ENCODE assay signal across 9 cellular contexts in genomic region chr4:105196523-105197145, GRCh38. TPM values are rescaled to one million over a fixed set of nuclear protein-coding genes. Genes with fewer than 3 reads are reported as not detected.
A peak's percentile ranks its signal among the peaks of the same experiment; 100 is the strongest.
DNase-seq lines count a peak whose midpoint lies in the region; ATAC-seq, FAIRE-seq and TF ChIP-seq lines count a peak whose summit lies in the region.
"Had no signal": no experiment of that assay in that cellular context is flagged by ENCODE, and none has a peak within 500 bp of the region (broad histone marks: within the 10 kb centered on the region; RNA-seq: fewer than 3 reads in every experiment).

No MANE protein-coding gene starts in this region.

- H3K27me3 Mint-ChIP-seq in naive thymus-derived CD4-positive, alpha-beta T cell: no peaks in the 10 kb centered on the region

- H3K9me3 ChIP-seq in naive thymus-derived CD4-positive, alpha-beta T cell (ENCODE audit: control insufficient read depth in 2 of 3, low read length in 3 of 3): no peaks in the 10 kb centered on the region

- FAIRE-seq in GM12891 (lab: Jason Lieb, UNC) (peak; percentile 69), bronchial epithelial cell (lab: Jason Lieb, UNC) (no peak), frontal cortex (lab: Jason Lieb, UNC) (no peak)

- peak; percentile 86 for ATAC-seq in naive thymus-derived CD4-positive, alpha-beta T cell
- no peak for ATAC-seq in HG02571 (IDR thresholded peaks at IDR 0.05; ENCODE audit: unreplicated experiment)

- no peak overlapping the region for H3K4me3 Mint-ChIP-seq in naive thymus-derived CD4-positive, alpha-beta T cell

- intact Hi-C loops in naive thymus-derived CD4-positive, alpha-beta T cell (cut with micrococcal nuclease): no loop called here

- H3K27me3 ChIP-seq in bronchial epithelial cell (ENCODE audit: control insufficient read depth, insufficient read depth, low read length): no peaks in the 10 kb centered on the region
- H3K27me3 ChIP-seq in naive thymus-derived CD4-positive, alpha-beta T cell (ENCODE audit: control insufficient read depth in 2 of 2, insufficient read depth in 2 of 2, low read length in 2 of 2): no peaks in the 10 kb centered on the region

- H3K9me3 Mint-ChIP-seq in naive thymus-derived CD4-positive, alpha-beta T cell: no peaks in the 10 kb centered on the region

- H3K27ac Mint-ChIP-seq in naive thymus-derived CD4-positive, alpha-beta T cell: no peak overlapping the region

- H3K4me1 Mint-ChIP-seq in naive thymus-derived CD4-positive, alpha-beta T cell: peaks cover 23 to 46% (median 31%) of the 10 kb centered on the region in 7 donors

- peaks cover 0 to 48% (median 42%) of the 10 kb centered on the region in 5 donors for H3K36me3 Mint-ChIP-seq in naive thymus-derived CD4-positive, alpha-beta T cell

- no peak for TF ChIP-seq CTCF in bronchial epithelial cell (IDR thresholded peaks at IDR 0.05; ENCODE audit: insufficient read depth, low read length, severe bottlenecking)

- H3K4me1 ChIP-seq in naive thymus-derived CD4-positive, alpha-beta T cell (ENCODE audit: control insufficient read depth in 2 of 2, insufficient read depth in 2 of 2, low read length in 2 of 2): no peaks in the 10 kb centered on the region

- DNase-seq in GM12891 (ENCODE audit: insufficient read length, low spot score): no peak
- DNase-seq in HT-29 (ENCODE audit: low spot score): peak; percentile 13
- peak; percentile 34 for DNase-seq in bronchial epithelial cell (ENCODE audit: low read depth)
- no peak for DNase-seq in naive thymus-derived CD4-positive, alpha-beta T cell
- DNase-seq in activated CD4-positive, alpha-beta T cell treated with anti-CD3 and anti-CD28 coated beads for 4 hours: no peak
- DNase-seq in stimulated activated CD8-positive, alpha-beta memory T cell treated with anti-CD3 and anti-CD28 coated beads, Interleukin-4, amount 100 ng/mL, for 48 hours: no peak
- DNase-seq in frontal cortex (ENCODE audit: low spot score in 2 of 2): no peak

- POLR2A ChIA-PET in naive thymus-derived CD4-positive, alpha-beta T cell (lab: Charles Lee): no interaction called here

- no peak overlapping the region for H3K27ac ChIP-seq in naive thymus-derived CD4-positive, alpha-beta T cell (ENCODE audit: low read depth, low read length)
- H3K27ac ChIP-seq: SK-N-MC had no signal

- H3K4me3 ChIP-seq in bronchial epithelial cell (ENCODE audit: low read depth, low read length): no peak overlapping the region
- H3K4me3 ChIP-seq in naive thymus-derived CD4-positive, alpha-beta T cell (ENCODE audit: low read length): no peak overlapping the region
- H3K4me3 ChIP-seq: SK-N-MC had no signal

- CTCF ChIA-PET in naive thymus-derived CD4-positive, alpha-beta T cell (lab: Charles Lee): no interaction called here

- H3K36me3 ChIP-seq in bronchial epithelial cell (ENCODE audit: control insufficient read depth, insufficient read depth, low read length): no peaks in the 10 kb centered on the region
- H3K36me3 ChIP-seq in naive thymus-derived CD4-positive, alpha-beta T cell (ENCODE audit: control insufficient read depth in 2 of 3, insufficient read depth in 3 of 3, low read length in 3 of 3): no peaks in the 10 kb centered on the region

- TF ChIP-seq POLR2A in GM12891 (IDR thresholded peaks at IDR 0.05; ENCODE audit: low read depth, low read length): no peak

TF ChIP-seq in GM12891, 5 proteins besides CTCF, POLR2A, EP300 and RAD21:
- TF ChIP-seq SPI1 (IDR thresholded peaks at IDR 0.05; ENCODE audit: low read depth, low read length) (peak; percentile 56), POU2F2 (IDR thresholded peaks at IDR 0.05; ENCODE audit: low read depth, low read length) (no peak)

RNA-seq across cellular contexts. Expression of gene TET2, which starts 50.0 kb away (rescaled TPM):
- 7.3 TPM for polyA plus RNA-seq in GM12891 (2012; ENCODE audit: low read depth, missing spikeins)
- total RNA-seq in HT-29 (2014; rRNA removed; shearing (Covaris generic)): 3.9 and 5.2 TPM in 2 replicates
- total RNA-seq in bronchial epithelial cell: 10.3 and 13.1 TPM in 2 replicates
- total RNA-seq in naive thymus-derived CD4-positive, alpha-beta T cell: 10 to 100 TPM; 15.2 to 78.4 (median 32.2) TPM
- 10 to 100 TPM; 12.8 to 17.5 TPM for polyA plus RNA-seq in naive thymus-derived CD4-positive, alpha-beta T cell
- total RNA-seq in frontal cortex: 29.8 TPM

Comparison
In these comparisons a context has a peak if more than half of its experiments do, and no peak if none do; other contexts are left out.
1. DNase-seq: peak in HT-29 (single experiment) and bronchial epithelial cell (single experiment); none in GM12891 (single experiment), naive thymus-derived CD4-positive, alpha-beta T cell (0 of 9), activated CD4-positive, alpha-beta T cell treated with anti-CD3 and anti-CD28 coated beads for 4 hours (0 of 2), stimulated activated CD8-positive, alpha-beta memory T cell treated with anti-CD3 and anti-CD28 coated beads, Interleukin-4, amount 100 ng/mL, for 48 hours (single experiment) and frontal cortex (0 of 2).